Comparison of ENCODE assay signal across 13 cellular contexts in genomic region chr12:40117818-40118217, GRCh38. TPM values are rescaled to one million over a fixed set of nuclear protein-coding genes. Genes with fewer than 3 reads are reported as not detected.
A peak's percentile ranks its signal among the peaks of the same experiment; 100 is the strongest.
DNase-seq lines count a peak whose midpoint lies in the region; ATAC-seq and TF ChIP-seq lines count a peak whose summit lies in the region.
"Had no signal": no experiment of that assay in that cellular context is flagged by ENCODE, and none has a peak within 500 bp of the region (broad histone marks: within the 10 kb centered on the region; RNA-seq: fewer than 3 reads in every experiment).

No MANE protein-coding gene starts in this region.

- no peaks in the 10 kb centered on the region for H3K9me3 Mint-ChIP-seq in activated T-cell treated with anti-CD3 and anti-CD28 coated beads, Interleukin-2, amount 50 U/mL, for 4 hours
- H3K9me3 Mint-ChIP-seq in stimulated activated memory B cell treated with anti-CD40 and anti-IgM and Interleukin-4, amounts not matched to agents 10 μg/mL and 1 μg/mL and 100 μg/mL, for 72 hours, result peaks cover 13% of the 10 kb centered on the region
- no peaks in the 10 kb centered on the region for H3K9me3 Mint-ChIP-seq in immature natural killer cell

- in situ Hi-C loops in brain microvascular endothelial cell (cut with HindIII; ENCODE audit: low pct_ligation_motif_present, low sequenced_read_pairs), result no loop called here

- no peak for DNase-seq in activated T-cell treated with anti-CD3 and anti-CD28 coated beads, Interleukin-2, amount 50 U/mL, for 4 hours
- no peak for DNase-seq in activated T-cell treated with anti-CD3 and anti-CD28 coated beads for 4 hours
- no peak for DNase-seq in brain microvascular endothelial cell
- DNase-seq in immature natural killer cell, result no peak
- DNase-seq: DND-41, foreskin fibroblast had no signal

- TF ChIP-seq CTCF in brain microvascular endothelial cell (IDR thresholded peaks at IDR 0.05; ENCODE audit: low read depth, low read length, missing control alignments), result no peak

- H3K27me3 Mint-ChIP-seq in activated T-cell treated with anti-CD3 and anti-CD28 coated beads, Interleukin-2, amount 50 U/mL, for 4 hours (ENCODE audit: low read depth), result no peaks in the 10 kb centered on the region
- H3K27me3 Mint-ChIP-seq in stimulated activated memory B cell treated with anti-CD40 and anti-IgM and Interleukin-4, amounts not matched to agents 10 μg/mL and 1 μg/mL and 100 μg/mL, for 72 hours, result peaks cover 9% of the 10 kb centered on the region
- peaks cover 0 to 9% (median 5%) of the 10 kb centered on the region in 3 donors for H3K27me3 Mint-ChIP-seq in immature natural killer cell (ENCODE audit: low read depth in 3 of 3)

- peaks cover 8% of the 10 kb centered on the region for H3K4me1 Mint-ChIP-seq in activated T-cell treated with anti-CD3 and anti-CD28 coated beads, Interleukin-2, amount 50 U/mL, for 4 hours (ENCODE audit: low read depth)
- peaks cover 11% of the 10 kb centered on the region for H3K4me1 Mint-ChIP-seq in stimulated activated memory B cell treated with anti-CD40 and anti-IgM and Interleukin-4, amounts not matched to agents 10 μg/mL and 1 μg/mL and 100 μg/mL, for 72 hours
- H3K4me1 Mint-ChIP-seq in immature natural killer cell, result no peaks in the 10 kb centered on the region

- H3K36me3 Mint-ChIP-seq in activated T-cell treated with anti-CD3 and anti-CD28 coated beads, Interleukin-2, amount 50 U/mL, for 4 hours (ENCODE audit: insufficient read depth), result no peaks in the 10 kb centered on the region
- peaks cover 7% of the 10 kb centered on the region for H3K36me3 Mint-ChIP-seq in stimulated activated memory B cell treated with anti-CD40 and anti-IgM and Interleukin-4, amounts not matched to agents 10 μg/mL and 1 μg/mL and 100 μg/mL, for 72 hours
- H3K36me3 Mint-ChIP-seq in immature natural killer cell, result no peaks in the 10 kb centered on the region

- no peak overlapping the region for H3K4me3 Mint-ChIP-seq in activated T-cell treated with anti-CD3 and anti-CD28 coated beads, Interleukin-2, amount 50 U/mL, for 4 hours
- peak overlapping the region; percentile 6 for H3K4me3 Mint-ChIP-seq in stimulated activated memory B cell treated with anti-CD40 and anti-IgM and Interleukin-4, amounts not matched to agents 10 μg/mL and 1 μg/mL and 100 μg/mL, for 72 hours
- H3K4me3 Mint-ChIP-seq in immature natural killer cell, result no peak overlapping the region

- peak; percentile 58 to 83 for ATAC-seq in activated T-cell treated with anti-CD3 and anti-CD28 coated beads, Interleukin-2, amount 50 U/mL, for 4 hours
- ATAC-seq in GM21576 (IDR thresholded peaks at IDR 0.05; ENCODE audit: unreplicated experiment) (peak; percentile 86), HG03135 (IDR thresholded peaks at IDR 0.05; ENCODE audit: unreplicated experiment) (peak; percentile 81), GM19023 (IDR thresholded peaks at IDR 0.05; ENCODE audit: unreplicated experiment) (no peak)
- ATAC-seq in stimulated activated memory B cell treated with anti-CD40 and anti-IgM and Interleukin-4, amounts not matched to agents 10 μg/mL and 1 μg/mL and 100 μg/mL, for 72 hours, result peak; percentile 69

- H3K27me3 ChIP-seq in brain microvascular endothelial cell (replicated peaks), result no peaks in the 10 kb centered on the region
- H3K27me3 ChIP-seq: tibial nerve had no signal

- peak overlapping the region; percentile 52 for H3K27ac Mint-ChIP-seq in stimulated activated memory B cell treated with anti-CD40 and anti-IgM and Interleukin-4, amounts not matched to agents 10 μg/mL and 1 μg/mL and 100 μg/mL, for 72 hours
- H3K27ac Mint-ChIP-seq in immature natural killer cell, result no peak overlapping the region

- H3K4me3 ChIP-seq in brain microvascular endothelial cell (ENCODE audit: low read depth, low read length), result no peak overlapping the region
- H3K4me3 ChIP-seq: HAP-1, lung, tibial nerve had no signal

- H3K36me3 ChIP-seq in brain microvascular endothelial cell (replicated peaks), result no peaks in the 10 kb centered on the region
- H3K36me3 ChIP-seq: HAP-1, tibial nerve had no signal

- H3K27ac ChIP-seq in brain microvascular endothelial cell, result no peak overlapping the region
- H3K27ac ChIP-seq: tibial nerve had no signal

RNA-seq across cellular contexts. Expression of gene SLC2A13, which starts 11.9 kb away (rescaled TPM):
- 1 to 10 TPM; 2.4 to 3.6 (median 3.2) TPM for total RNA-seq in activated T-cell treated with anti-CD3 and anti-CD28 coated beads, Interleukin-2, amount 50 U/mL, for 4 hours
- polyA plus RNA-seq in immature natural killer cell, result 1 to 10 TPM in 2 of 3 donors, not detected in 1; 1.8 to 5.9 TPM
